20 cellular contexts compared by ENCODE assay signal in genomic region chr12:55698241-55698955, GRCh38. TPM values are rescaled to one million over a fixed set of nuclear protein-coding genes. Genes with fewer than 3 reads are reported as not detected.
"Had no signal": no experiment of that assay in that cellular context is flagged by ENCODE, and none has a peak within 500 bp of the region (broad histone marks: within the 10 kb centered on the region; RNA-seq: fewer than 3 reads in every experiment).

No MANE protein-coding gene starts in this region.

- H3K4me3 ChIP-seq: mucosa of descending colon, smooth muscle cell, uterus had no signal

- H3K27me3 Mint-ChIP-seq: activated CD4-positive, alpha-beta memory T cell treated with anti-CD3 and anti-CD28 coated beads for 36 hours; activated CD4-positive, alpha-beta T cell treated with anti-CD3 and anti-CD28 coated beads for 36 hours; activated naive CD8-positive, alpha-beta T cell had no signal

- H3K9me3 ChIP-seq: mucosa of descending colon, uterus had no signal

- ATAC-seq: activated CD4-positive, alpha-beta T cell treated with anti-CD3 and anti-CD28 coated beads for 36 hours; foreskin keratinocyte; left colon; mucosa of descending colon; naive thymus-derived CD4-positive, alpha-beta T cell; SK-N-SH treated with all-trans-retinoic acid at 6 μM for 48 hours; stimulated activated naive CD8-positive, alpha-beta T cell treated with anti-CD3 and anti-CD28 coated beads, Interleukin-15, Interleukin-2, amounts not matched to agents 100 U/mL and 50 U/mL, for 24 hours had no signal

- H2AFZ ChIP-seq: parathyroid adenoma had no signal

- H3K4me3 Mint-ChIP-seq: activated CD4-positive, alpha-beta memory T cell treated with anti-CD3 and anti-CD28 coated beads for 36 hours; activated CD4-positive, alpha-beta T cell treated with anti-CD3 and anti-CD28 coated beads for 36 hours; activated naive CD8-positive, alpha-beta T cell; dendritic cell treated with granulocyte-macrophage colony-stimulating factor and Interleukin-4, amounts not matched to agents 40 ng/mL and 50 ng/mL, for 4 days; immature natural killer cell had no signal

- H3K36me3 ChIP-seq: uterus had no signal

- H3K4me1 ChIP-seq: foreskin keratinocyte, parathyroid adenoma, uterus had no signal

- H3K4me2 ChIP-seq: smooth muscle cell had no signal

- H3K4me1 Mint-ChIP-seq: activated CD4-positive, alpha-beta T cell treated with anti-CD3 and anti-CD28 coated beads for 36 hours; immature natural killer cell had no signal

- H3K27ac ChIP-seq: foreskin keratinocyte, parathyroid adenoma, uterus had no signal

- H3K9ac ChIP-seq: parathyroid adenoma had no signal

- H3K9me3 Mint-ChIP-seq: activated CD4-positive, alpha-beta memory T cell treated with anti-CD3 and anti-CD28 coated beads for 36 hours; dendritic cell treated with granulocyte-macrophage colony-stimulating factor and Interleukin-4, amounts not matched to agents 40 ng/mL and 50 ng/mL, for 4 days; immature natural killer cell; naive thymus-derived CD4-positive, alpha-beta T cell had no signal

- DNase-seq: activated CD4-positive, alpha-beta memory T cell treated with anti-CD3 and anti-CD28 coated beads for 36 hours; activated CD4-positive, alpha-beta T cell treated with anti-CD3 and anti-CD28 coated beads for 36 hours; activated gamma-delta T cell treated with Interleukin-2 at 50 U/mL for 16 hours; activated T-cell treated with anti-CD3 and anti-CD28 coated beads, Interleukin-2, amount 50 U/mL, for 48 hours; cerebellar nuclear complex; effector memory CD4-positive, alpha-beta T cell; foreskin keratinocyte; immature natural killer cell; mammary epithelial cell; naive thymus-derived CD4-positive, alpha-beta T cell; retina; stimulated activated naive CD8-positive, alpha-beta T cell treated with anti-CD3 and anti-CD28 coated beads, Interleukin-15, Interleukin-2, amounts not matched to agents 100 U/mL and 50 U/mL, for 24 hours had no signal

- H3K36me3 Mint-ChIP-seq: activated CD4-positive, alpha-beta memory T cell treated with anti-CD3 and anti-CD28 coated beads for 36 hours; activated naive CD8-positive, alpha-beta T cell; immature natural killer cell; naive thymus-derived CD4-positive, alpha-beta T cell had no signal

- H3K27ac Mint-ChIP-seq: activated CD4-positive, alpha-beta memory T cell treated with anti-CD3 and anti-CD28 coated beads for 36 hours; activated CD4-positive, alpha-beta T cell treated with anti-CD3 and anti-CD28 coated beads for 36 hours; activated naive CD8-positive, alpha-beta T cell; dendritic cell treated with granulocyte-macrophage colony-stimulating factor and Interleukin-4, amounts not matched to agents 40 ng/mL and 50 ng/mL, for 4 days; immature natural killer cell; naive thymus-derived CD4-positive, alpha-beta T cell had no signal

- H3K27me3 ChIP-seq: uterus had no signal

RNA-seq across cellular contexts. Expression of gene ITGA7, which starts 9.3 kb away (rescaled TPM):
- polyA plus RNA-seq: naive thymus-derived CD4-positive, alpha-beta T cell had no signal

RNA-seq across cellular contexts. Expression of gene RDH5, which starts 21.8 kb away (rescaled TPM):
- total RNA-seq: smooth muscle cell had no signal
